8 cellular contexts compared by ENCODE assay signal in the genomic region with DNA sequence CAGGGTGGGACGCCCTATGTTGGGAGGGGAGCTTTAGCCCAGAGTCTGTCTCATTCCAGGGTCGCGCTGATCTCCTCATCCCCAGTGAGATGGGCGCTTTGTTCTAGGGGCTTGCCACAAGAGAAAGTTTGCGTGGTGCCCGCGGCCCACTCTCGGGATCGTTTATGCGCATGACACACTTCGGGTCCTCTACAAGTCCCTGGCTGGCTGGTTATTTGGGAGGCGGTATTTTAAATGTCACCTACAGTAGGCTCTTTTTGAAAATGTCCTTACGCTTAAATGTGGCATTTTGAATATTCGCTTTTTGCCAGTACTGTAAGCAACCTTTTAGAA. TPM values are rescaled to one million over a fixed set of nuclear protein-coding genes. Genes with fewer than 3 reads are reported as not detected.
DNase-seq lines count a peak whose midpoint lies in the region; ATAC-seq, FAIRE-seq and TF ChIP-seq lines count a peak whose summit lies in the region.

No MANE protein-coding gene starts in this region.

- peak in 6 of 8 donors; percentile 3 to 21 (median 9) for ATAC-seq in heart right ventricle
- no peak for ATAC-seq in stimulated activated memory B cell treated with anti-CD40 and anti-IgM and Interleukin-4, amounts not matched to agents 10 μg/mL and 1 μg/mL and 100 μg/mL, for 72 hours

- no TSS peak for BruUV-seq in A673 (replicated peaks; lab: Mats Ljungman, UMichigan)

- H3K27ac Mint-ChIP-seq in stimulated activated memory B cell treated with anti-CD40 and anti-IgM and Interleukin-4, amounts not matched to agents 10 μg/mL and 1 μg/mL and 100 μg/mL, for 72 hours, result no peak overlapping the region

- H3K36me3 Mint-ChIP-seq in stimulated activated memory B cell treated with anti-CD40 and anti-IgM and Interleukin-4, amounts not matched to agents 10 μg/mL and 1 μg/mL and 100 μg/mL, for 72 hours, result peaks cover 22% of the 10 kb centered on the region

- FAIRE-seq in small intestine (lab: Jason Lieb, UNC), result no peak

- TF ChIP-seq CTCF in A673 (conservative IDR thresholded peaks at IDR 0.05; ENCODE audit: low read depth, low read length) (no peak), GM12865 (IDR thresholded peaks at IDR 0.05; ENCODE audit: insufficient read depth, low read depth, low read length, missing control alignments) (no peak), heart right ventricle (IDR thresholded peaks at IDR 0.05) (no peak)

- 1 to 2% methylated on average over 14 of the region's 14 CpGs for WGBS in heart right ventricle, 2 donors
- WGBS in small intestine, 3 donors, result 0 to 1% (median 1%) methylated on average over 14 of the region's 14 CpGs

- no peak overlapping the region for H3K4me3 Mint-ChIP-seq in stimulated activated memory B cell treated with anti-CD40 and anti-IgM and Interleukin-4, amounts not matched to agents 10 μg/mL and 1 μg/mL and 100 μg/mL, for 72 hours

- DNase-seq in A673 (ENCODE audit: low spot score) (peak; percentile 39), GM12865 (ENCODE audit: low read depth) (peak; percentile 45), LHCN-M2 (ENCODE audit: low read depth) (peak; percentile 18), heart right ventricle (peak; percentile 13 to 23), small intestine (peak; percentile 13), HK-2 (ENCODE audit: unreplicated experiment) (no peak)
- DNase-seq in activated T-helper 1 cell treated with anti-CD3 and anti-CD28 coated beads, Interleukin-2, amount 50 U/mL, for 16 hours (ENCODE audit: low read depth in 1 of 2, low spot score in 1 of 2), result peak; percentile 5 to 20

- no peaks in the 10 kb centered on the region for H3K9me3 Mint-ChIP-seq in stimulated activated memory B cell treated with anti-CD40 and anti-IgM and Interleukin-4, amounts not matched to agents 10 μg/mL and 1 μg/mL and 100 μg/mL, for 72 hours

- H3K4me3 ChIP-seq in A673 (ENCODE audit: low read depth, low read length, poor library complexity, severe bottlenecking) (peak overlapping the region; percentile 97), GM12865 (ENCODE audit: low read depth, low read length) (peak overlapping the region; percentile 93), heart right ventricle (peak overlapping the region; percentile 74 to 98 (median 90)), small intestine (ENCODE audit: low read depth in 1 of 2, low read length in 2 of 2) (peak overlapping the region; percentile 82 to 95)

- POLR2A ChIA-PET in A673 (lab: Charles Lee; ENCODE audit: low non-redundant PET), result no interaction called here

- H3K27ac ChIP-seq in A673 (ENCODE audit: low read depth, low read length, poor library complexity, severe bottlenecking) (peak overlapping the region; percentile 93), heart right ventricle (peak overlapping the region; percentile 68 to 92 (median 88)), small intestine (ENCODE audit: low read depth in 1 of 2, low read length in 1 of 2) (peak overlapping the region; percentile 47 to 93)

- H3K9me3 ChIP-seq in A673 (ENCODE audit: low read depth, low read length, poor library complexity, severe bottlenecking) (no peaks in the 10 kb centered on the region), heart right ventricle (no peaks in the 10 kb centered on the region), small intestine (ENCODE audit: control insufficient read depth, low read depth) (no peaks in the 10 kb centered on the region)

- H3K27me3 ChIP-seq in A673 (replicated peaks; ENCODE audit: insufficient read depth, low read depth, low read length, poor library complexity) (no peaks in the 10 kb centered on the region), heart right ventricle (no peaks in the 10 kb centered on the region), small intestine (ENCODE audit: control insufficient read depth in 2 of 2, insufficient read depth in 2 of 2, low read length in 2 of 2) (no peaks in the 10 kb centered on the region)

- H3K4me1 ChIP-seq in A673 (ENCODE audit: insufficient read depth, low read length, poor library complexity, severe bottlenecking) (peaks cover 19% of the 10 kb centered on the region), heart right ventricle (peaks cover 0 to 66% (median 51%) of the 10 kb centered on the region in 9 donors), small intestine (ENCODE audit: control insufficient read depth in 2 of 2, insufficient read depth in 1 of 2, low read depth in 1 of 2, low read length in 1 of 2) (peaks cover 5 to 14% of the 10 kb centered on the region in 2 donors)

- peaks cover 5% of the 10 kb centered on the region for H3K36me3 ChIP-seq in A673 (ENCODE audit: insufficient read depth, low read length, poor library complexity, severe bottlenecking)
- peaks cover 0 to 26% (median 6%) of the 10 kb centered on the region in 9 donors for H3K36me3 ChIP-seq in heart right ventricle
- H3K36me3 ChIP-seq in small intestine (ENCODE audit: control insufficient read depth in 2 of 2, insufficient read depth in 2 of 2, low read length in 2 of 2), result peaks cover 0 to 3% of the 10 kb centered on the region in 2 donors

- H3K27me3 Mint-ChIP-seq in stimulated activated memory B cell treated with anti-CD40 and anti-IgM and Interleukin-4, amounts not matched to agents 10 μg/mL and 1 μg/mL and 100 μg/mL, for 72 hours, result no peaks in the 10 kb centered on the region

- peaks cover 25% of the 10 kb centered on the region for H3K4me1 Mint-ChIP-seq in stimulated activated memory B cell treated with anti-CD40 and anti-IgM and Interleukin-4, amounts not matched to agents 10 μg/mL and 1 μg/mL and 100 μg/mL, for 72 hours

- intact Hi-C loops in A673 (cut with micrococcal nuclease; ENCODE audit: unreplicated experiment), result loop anchor here (5.0 kb wide), 1 partner anchor 155 kb away; the partner anchor contains the start of gene LDHB
- intact Hi-C loops in heart right ventricle (cut with DNase I), result loop anchor here in 5 of 10 donors (5.0 to 10.0 kb wide), 4 partner anchors 65 to 180 kb away; partner anchors contain the start of genes LDHB (in 4 of the 5) and PYROXD1 (in 1 of the 5)

- CTCF ChIA-PET in A673 (lab: Charles Lee), result no interaction called here

RNA-seq across cellular contexts. Expression of gene GOLT1B, which starts 0.5 kb away (rescaled TPM):
- 26.6 and 31.4 TPM in 2 replicates for total RNA-seq in A673 (2021)
- total RNA-seq in LHCN-M2 (2014; rRNA removed), result 54.2 and 59.9 TPM in 2 replicates
- polyA plus RNA-seq in LHCN-M2 (2012), result 51.9 TPM
- 10 to 100 TPM; 12.0 to 25.4 (median 18.8) TPM for total RNA-seq in heart right ventricle
- polyA plus RNA-seq in heart right ventricle, result 10 to 100 TPM; 16.0 to 24.2 TPM
- 10 to 100 TPM in 2 of 3 donors, 1 to 10 TPM in 1; 9.4 to 14.4 (median 11.3) TPM for polyA plus RNA-seq in small intestine

RNA-seq across cellular contexts. Expression of gene RECQL, which starts 0.7 kb away (rescaled TPM):
- total RNA-seq in A673 (2021), result 38.2 and 39.3 TPM in 2 replicates
- total RNA-seq in LHCN-M2 (2014; rRNA removed), result 127 and 128 TPM in 2 replicates
- 22.0 TPM for polyA plus RNA-seq in LHCN-M2 (2012)
- total RNA-seq in heart right ventricle, result 10 to 100 TPM; 18.4 to 40.5 (median 24.6) TPM
- polyA plus RNA-seq in heart right ventricle, result 10 to 100 TPM; 11.2 to 14.3 TPM
- 10 to 100 TPM in 1 of 3 donors, 1 to 10 TPM in 2; 5.7 to 14.9 (median 7.8) TPM for polyA plus RNA-seq in small intestine

RNA-seq across cellular contexts. Expression of gene SPX, which starts 24.0 kb away (rescaled TPM):
- total RNA-seq in A673 (2021) (0.28 and 0.85 TPM in 2 replicates), LHCN-M2 (2014; rRNA removed) (2.1 and 3.1 TPM in 2 replicates), heart right ventricle (10 to 100 TPM; 10.1 to 21.5 (median 16.3) TPM)
- 0.47 TPM for polyA plus RNA-seq in LHCN-M2 (2012)
- polyA plus RNA-seq in heart right ventricle (10 to 100 TPM in 1 of 2 donors, 1 to 10 TPM in 1; 1.7 to 11.2 TPM), small intestine (under 1 TPM in 1 of 3 donors, not detected in 2; 0.28 TPM)
